ENCODE assay signal across 1 cellular context in genomic region chr1:72918939-72919338, GRCh38.
TF ChIP-seq lines count a peak whose summit lies in the region.

No MANE protein-coding gene starts in this region.

TF ChIP-seq in HepG2, 621 proteins besides CTCF, POLR2A, EP300 and RAD21 (continued from another document):
- TF ChIP-seq CEBPB (IDR thresholded peaks at IDR 0.05; ENCODE audit: borderline replicate concordance, low read depth, low read length) (peak; percentile 30; the same call in 1 of the 2 replicates), ELF3 (CRISPR knock-in tag; IDR thresholded peaks at IDR 0.05) (no peak), ZNF251 (CRISPR knock-in tag; IDR thresholded peaks at IDR 0.05) (no peak), TRIM22 (IDR thresholded peaks at IDR 0.05) (no peak), ZNF589 (CRISPR knock-in tag; conservative IDR thresholded peaks at IDR 0.05) (no peak), MAFK (conservative IDR thresholded peaks at IDR 0.05 in 1 of 2, IDR thresholded peaks at IDR 0.05 in 1 of 2; ENCODE audit: low read length in 2 of 2) (peak; percentile 75 to 84), MAFF (IDR thresholded peaks at IDR 0.05; ENCODE audit: low read depth, low read length) (peak; percentile 71)
TF ChIP-seq in HepG2: peak in this region for 3.
